Comparison of ENCODE assay signal across 22 cellular contexts in the genomic region with DNA sequence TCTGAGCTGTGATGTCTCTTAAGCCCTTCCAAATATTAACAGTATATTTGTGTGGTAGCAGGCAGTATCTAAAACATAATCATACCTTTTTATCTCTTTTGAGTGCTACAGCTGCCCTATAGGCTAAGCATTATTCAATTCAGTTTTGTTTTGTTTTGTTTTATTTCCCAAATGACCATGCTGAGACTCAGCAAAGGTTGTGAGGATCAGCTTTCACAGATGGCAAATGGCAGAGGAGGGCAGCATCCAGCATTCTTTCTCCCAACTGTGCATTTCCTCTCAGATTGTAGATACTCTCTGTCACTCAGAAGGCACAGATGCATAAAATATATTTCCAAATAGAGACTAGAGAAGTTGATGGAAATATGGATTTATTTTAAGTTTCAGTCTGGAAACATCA.
A peak's percentile ranks its signal among the peaks of the same experiment; 100 is the strongest.
DNase-seq lines count a peak whose midpoint lies in the region; ATAC-seq and TF ChIP-seq lines count a peak whose summit lies in the region.
"Had no signal": no experiment of that assay in that cellular context is flagged by ENCODE, and none has a peak within 500 bp of the region (broad histone marks: within the 10 kb centered on the region; RNA-seq: fewer than 3 reads in every experiment).

No MANE protein-coding gene starts in this region.

- H3K4me3 ChIP-seq in SK-N-SH (ENCODE audit: low read depth in 2 of 2, low read length in 1 of 2) (no peak overlapping the region), OCI-LY7 (ENCODE audit: low read depth, low read length, poor library complexity, severe bottlenecking) (no peak overlapping the region), endodermal cell (ENCODE audit: low read length) (no peak overlapping the region)
- H3K4me3 ChIP-seq: BLaER1, GM23338, SJCRH30 had no signal

- no TSS peak for BruUV-seq in OCI-LY7 (replicated peaks; lab: Mats Ljungman, UMichigan)

- TF ChIP-seq EP300 in SK-N-SH (IDR thresholded peaks at IDR 0.05; ENCODE audit: borderline replicate concordance in 1 of 2, low read depth in 1 of 2, low read length in 1 of 2): no peak

- H3K36me3 Mint-ChIP-seq in mesothelial cell of epicardium (peaks cover 2% of the 10 kb centered on the region), type B pancreatic cell (peaks cover 10% of the 10 kb centered on the region), endodermal cell (ENCODE audit: low read depth) (peaks cover 14% of the 10 kb centered on the region)

- H4K20me1 ChIP-seq in SK-N-SH (ENCODE audit: insufficient read depth): no peaks in the 10 kb centered on the region
- H4K20me1 ChIP-seq in OCI-LY7 (ENCODE audit: insufficient read depth, low read length): no peaks in the 10 kb centered on the region
- H4K20me1 ChIP-seq: BLaER1 had no signal

- TF ChIP-seq CTCF in SK-N-SH (IDR thresholded peaks at IDR 0.05) (no peak), OCI-LY7 (conservative IDR thresholded peaks at IDR 0.05; ENCODE audit: low read length) (no peak), mesothelial cell of epicardium (IDR thresholded peaks at IDR 0.05; ENCODE audit: unreplicated experiment) (no peak), type B pancreatic cell (conservative IDR thresholded peaks at IDR 0.05) (no peak), endodermal cell (conservative IDR thresholded peaks at IDR 0.05) (no peak)

- no peaks in the 10 kb centered on the region for H3K9me2 ChIP-seq in SK-N-SH
- H3K9me2 ChIP-seq in OCI-LY7 (ENCODE audit: insufficient read depth, low read length): no peaks in the 10 kb centered on the region

- H3K27me3 ChIP-seq in SK-N-SH (ENCODE audit: insufficient read depth) (no peaks in the 10 kb centered on the region), endodermal cell (ENCODE audit: control insufficient read depth, insufficient read depth, low read length, poor library complexity, severe bottlenecking) (no peaks in the 10 kb centered on the region)
- H3K27me3 ChIP-seq: BLaER1, SJCRH30 had no signal

- CTCF ChIA-PET in SK-N-SH (lab: Yijun Ruan, JAX): interaction anchor here (0.7 to 1.5 kb wide), 3 partner anchors 11 to 91 kb away, joined by 3 to 4 read pairs (median 3); no protein-coding TSS in a partner anchor
- CTCF ChIA-PET in OCI-LY7 (lab: Charles Lee; ENCODE audit: unreplicated experiment): no interaction called here

- H3K4me1 Mint-ChIP-seq in mesothelial cell of epicardium: peaks cover 52% of the 10 kb centered on the region
- peaks cover 52% of the 10 kb centered on the region for H3K4me1 Mint-ChIP-seq in type B pancreatic cell (ENCODE audit: unreplicated experiment)
- peaks cover 16% of the 10 kb centered on the region for H3K4me1 Mint-ChIP-seq in endodermal cell

- no peaks in the 10 kb centered on the region for H3F3A ChIP-seq in SK-N-SH (replicated peaks; ENCODE audit: insufficient read depth)

- intact Hi-C loops in OCI-LY7 (cut with micrococcal nuclease; ENCODE audit: unreplicated experiment): no loop called here

- peak; percentile 41 for DNase-seq in SK-N-SH
- no peak for DNase-seq in OCI-LY7 (ENCODE audit: low spot score)
- no peak for DNase-seq in mesothelial cell of epicardium (ENCODE audit: low spot score in 2 of 2, unreplicated experiment in 2 of 2)
- no peak for DNase-seq in type B pancreatic cell (ENCODE audit: extremely low spot score, unreplicated experiment)
- no peak for DNase-seq in endodermal cell
- no peak for DNase-seq in effector CD4-positive, alpha-beta T cell
- DNase-seq in HUDEP-2 (lab: John Stamatoyannopoulos, UW; ENCODE audit: unreplicated experiment in 76 of 76): no peak
- DNase-seq: CD4-positive, alpha-beta T cell; COR-L47; DND-41; HCEC 1CT; IMR-90; NCI-H1105; NCI-H1694; NCI-H446 treated with DMSO at 0.1 percent for 48 hours; NCI-H526 treated with DMSO at 0.1 percent for 48 hours; OCI-M1 had no signal

- H3K27ac Mint-ChIP-seq in mesothelial cell of epicardium (peak overlapping the region; percentile 44), type B pancreatic cell (no peak overlapping the region), endodermal cell (no peak overlapping the region)
- H3K27ac Mint-ChIP-seq: CD4-positive, alpha-beta T cell; GM23338 had no signal

- H3K27ac ChIP-seq in SK-N-SH (ENCODE audit: low read depth in 2 of 2, low read length in 1 of 2): peak overlapping the region in 1 of 2 experiments; percentile 81; a peak in 2 of 4 replicates
- H3K27ac ChIP-seq in OCI-LY7 (ENCODE audit: low read depth, low read length, poor library complexity, severe bottlenecking): no peak overlapping the region
- no peak overlapping the region for H3K27ac ChIP-seq in endodermal cell (ENCODE audit: low read depth, low read length)
- H3K27ac ChIP-seq: BLaER1, KMS-11, SJCRH30 had no signal

- H3K4me2 ChIP-seq in SK-N-SH (no peak overlapping the region), OCI-LY7 (ENCODE audit: low read length) (no peak overlapping the region)
- H3K4me2 ChIP-seq: BLaER1, GM23338, KMS-11 had no signal

- peaks cover 0 to 17% of the 10 kb centered on the region in 2 experiments; a peak in 1 of 4 replicates for H3K4me1 ChIP-seq in SK-N-SH (ENCODE audit: control insufficient read depth in 1 of 2, insufficient read depth in 2 of 2, low read depth in 1 of 2, low read length in 1 of 2)
- H3K4me1 ChIP-seq in OCI-LY7 (ENCODE audit: insufficient read depth, low read length, poor library complexity, severe bottlenecking): no peaks in the 10 kb centered on the region
- H3K4me1 ChIP-seq in endodermal cell (ENCODE audit: control insufficient read depth, insufficient read depth, low read length): peaks cover 8% of the 10 kb centered on the region
- H3K4me1 ChIP-seq: BLaER1 had no signal

- H3K4me3 Mint-ChIP-seq in mesothelial cell of epicardium: no peak overlapping the region
- peak overlapping the region; percentile 21 for H3K4me3 Mint-ChIP-seq in type B pancreatic cell
- H3K4me3 Mint-ChIP-seq in endodermal cell: no peak overlapping the region
- H3K4me3 Mint-ChIP-seq: CD4-positive, alpha-beta T cell; GM23338 had no signal

- POLR2A ChIA-PET in SK-N-SH (lab: Yijun Ruan, JAX) (interaction anchor here (1.0 kb wide), 1 partner anchor 17 kb away, joined by 6 read pairs; no protein-coding TSS in a partner anchor), OCI-LY7 (lab: Charles Lee) (no interaction called here)

- H3K79me2 ChIP-seq in SK-N-SH (ENCODE audit: insufficient read depth) (no peaks in the 10 kb centered on the region), OCI-LY7 (ENCODE audit: insufficient read depth, low read depth, low read length) (no peaks in the 10 kb centered on the region)

- H3K9me3 ChIP-seq in SK-N-SH: no peaks in the 10 kb centered on the region
- no peaks in the 10 kb centered on the region for H3K9me3 ChIP-seq in OCI-LY7 (ENCODE audit: low read length)
- H3K9me3 ChIP-seq in endodermal cell (ENCODE audit: control insufficient read depth, low read length): no peaks in the 10 kb centered on the region
- H3K9me3 ChIP-seq: BLaER1, SJCRH30 had no signal

- peaks cover 4% of the 10 kb centered on the region for H3K9me3 Mint-ChIP-seq in mesothelial cell of epicardium
- H3K9me3 Mint-ChIP-seq in type B pancreatic cell: peaks cover 8% of the 10 kb centered on the region
- H3K9me3 Mint-ChIP-seq in endodermal cell: no peaks in the 10 kb centered on the region
- H3K9me3 Mint-ChIP-seq: CD4-positive, alpha-beta T cell; GM23338 had no signal

- TF ChIP-seq RAD21 in SK-N-SH (IDR thresholded peaks at IDR 0.05; ENCODE audit: low read length): peak; percentile 38

- no peaks in the 10 kb centered on the region for H3K36me3 ChIP-seq in SK-N-SH (replicated peaks in 1 of 2; ENCODE audit: control insufficient read depth in 1 of 2, insufficient read depth in 2 of 2, low read length in 1 of 2)
- H3K36me3 ChIP-seq in OCI-LY7 (ENCODE audit: insufficient read depth, low read length): no peaks in the 10 kb centered on the region
- no peaks in the 10 kb centered on the region for H3K36me3 ChIP-seq in endodermal cell (ENCODE audit: control insufficient read depth, insufficient read depth, low read length)
- H3K36me3 ChIP-seq: BLaER1, SJCRH30 had no signal

- no peak for ATAC-seq in SK-N-SH treated with all-trans-retinoic acid at 6 μM for 48 hours
- ATAC-seq: GM23338 had no signal

- H2AFZ ChIP-seq in SK-N-SH (ENCODE audit: low read depth) (no peak overlapping the region), OCI-LY7 (ENCODE audit: low read length) (peak overlapping the region; percentile 46; the same call in 1 of the 2 replicates)
- H2AFZ ChIP-seq: GM23338 had no signal

- H3K27me3 Mint-ChIP-seq in mesothelial cell of epicardium (ENCODE audit: low read depth) (no peaks in the 10 kb centered on the region), type B pancreatic cell (no peaks in the 10 kb centered on the region), endodermal cell (ENCODE audit: insufficient read depth) (no peaks in the 10 kb centered on the region)
- H3K27me3 Mint-ChIP-seq: CD4-positive, alpha-beta T cell had no signal

- H3K9ac ChIP-seq in SK-N-SH: no peak overlapping the region
- H3K9ac ChIP-seq in endodermal cell (ENCODE audit: extremely low read depth, low read length, poor library complexity, severe bottlenecking): no peak overlapping the region
- H3K9ac ChIP-seq: BLaER1, KMS-11 had no signal

TF ChIP-seq in SK-N-SH, 30 proteins besides CTCF, POLR2A, EP300 and RAD21:
- TF ChIP-seq FOXJ3 (CRISPR knock-in tag; IDR thresholded peaks at IDR 0.05): no peak
- peak; percentile 80 for TF ChIP-seq GATA2 (CRISPR knock-in tag; IDR thresholded peaks at IDR 0.05)

TF ChIP-seq in SK-N-SH treated with all-trans-retinoic acid at 6 μM for 48 hours, 23 proteins besides CTCF, POLR2A, EP300 and RAD21 (continues in another document):
- TF ChIP-seq PPARA (CRISPR knock-in tag; IDR thresholded peaks at IDR 0.05; ENCODE audit: borderline replicate concordance) (no peak), ARNTL (CRISPR knock-in tag; IDR thresholded peaks at IDR 0.05; ENCODE audit: borderline replicate concordance, low read depth) (no peak), ZNF565 (CRISPR knock-in tag; conservative IDR thresholded peaks at IDR 0.05; ENCODE audit: low read depth) (no peak), ZNF8 (CRISPR knock-in tag; IDR thresholded peaks at IDR 0.05) (no peak), ZC3H10 (CRISPR knock-in tag; IDR thresholded peaks at IDR 0.05) (no peak), ZFP3 (CRISPR knock-in tag; IDR thresholded peaks at IDR 0.05) (no peak), CSRNP3 (CRISPR knock-in tag; IDR thresholded peaks at IDR 0.05) (no peak), OSR1 (CRISPR knock-in tag; IDR thresholded peaks at IDR 0.05) (no peak)
